Comparison of ENCODE assay signal across 8 cellular contexts in the genomic region with DNA sequence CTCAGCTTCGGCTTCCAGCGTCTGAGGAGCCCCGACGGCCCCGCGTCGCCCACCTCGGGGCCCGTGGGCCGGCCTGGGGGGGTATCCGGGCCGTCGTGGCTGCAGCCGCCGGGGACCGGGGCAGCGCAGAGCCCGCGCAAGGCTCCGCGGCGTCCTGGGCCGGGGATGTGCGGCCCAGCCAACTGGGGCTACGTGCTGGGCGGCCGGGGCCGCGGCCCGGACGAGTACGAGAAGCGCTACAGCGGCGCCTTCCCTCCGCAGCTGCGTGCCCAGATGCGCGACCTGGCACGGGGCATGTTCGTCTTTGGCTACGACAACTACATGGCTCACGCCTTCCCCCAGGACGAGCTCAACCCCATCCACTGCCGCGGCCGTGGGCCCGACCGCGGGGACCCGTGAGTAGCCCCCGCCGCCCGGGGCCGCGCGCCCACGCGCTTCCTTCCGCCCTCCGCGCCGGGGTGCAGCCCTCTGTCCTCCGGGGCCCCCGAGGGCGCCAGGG. TPM values are rescaled to one million over a fixed set of nuclear protein-coding genes. Genes with fewer than 3 reads are reported as not detected.
A peak's percentile ranks its signal among the peaks of the same experiment; 100 is the strongest.
DNase-seq lines count a peak whose midpoint lies in the region; ATAC-seq and TF ChIP-seq lines count a peak whose summit lies in the region.

No MANE protein-coding gene starts in this region.

- ATAC-seq in GM19025 (IDR thresholded peaks at IDR 0.05; ENCODE audit: low read depth, unreplicated experiment) (peak; percentile 11), HG03159 (IDR thresholded peaks at IDR 0.05; ENCODE audit: unreplicated experiment) (peak; percentile 16)

- peaks cover 51% of the 10 kb centered on the region for H3K79me2 ChIP-seq in ACC112 (ENCODE audit: control insufficient read depth, insufficient read depth, low read length, unreplicated experiment)

- H3K4me1 ChIP-seq in ACC112 (ENCODE audit: control insufficient read depth, insufficient read depth, low read length, unreplicated experiment), result peaks cover 22% of the 10 kb centered on the region

- peak overlapping the region; percentile 99 for H3K4me3 Mint-ChIP-seq in T-helper 2 cell treated with Interferon-gamma antibody and Interleukin-4, amounts not matched to agents 5 μg/mL and 100 μg/mL, for 36 hours
- peak overlapping the region; percentile 97 to 99 (median 98) for H3K4me3 Mint-ChIP-seq in brain

- H3K4me3 ChIP-seq in ACC112 (ENCODE audit: low read depth, low read length), result peak overlapping the region; percentile 80

- H3K27ac ChIP-seq in ACC112 (ENCODE audit: low read depth, low read length), result peak overlapping the region; percentile 62

- H3K27me3 Mint-ChIP-seq in T-helper 2 cell treated with Interferon-gamma antibody and Interleukin-4, amounts not matched to agents 5 μg/mL and 100 μg/mL, for 36 hours (ENCODE audit: low read depth), result no peaks in the 10 kb centered on the region
- peaks cover 7% of the 10 kb centered on the region for H3K27me3 Mint-ChIP-seq in brain

- H3K27ac Mint-ChIP-seq in T-helper 2 cell treated with Interferon-gamma antibody and Interleukin-4, amounts not matched to agents 5 μg/mL and 100 μg/mL, for 36 hours, result peak overlapping the region; percentile 97
- H3K27ac Mint-ChIP-seq in brain, result peak overlapping the region in 2 of 5 experiments; percentile 81 to 99

- peaks cover 30% of the 10 kb centered on the region for H3K36me3 Mint-ChIP-seq in T-helper 2 cell treated with Interferon-gamma antibody and Interleukin-4, amounts not matched to agents 5 μg/mL and 100 μg/mL, for 36 hours (ENCODE audit: low read depth)
- H3K36me3 Mint-ChIP-seq in brain, result peaks cover 39% of the 10 kb centered on the region

- no peak for TF ChIP-seq CTCF in brain (conservative IDR thresholded peaks at IDR 0.05)

- H3K27me3 ChIP-seq in ACC112 (ENCODE audit: insufficient read depth, low read length), result no peaks in the 10 kb centered on the region

- peak; percentile 68 for DNase-seq in T-helper 2 cell treated with Interferon-gamma antibody and Interleukin-4, amounts not matched to agents 5 μg/mL and 100 μg/mL, for 36 hours (ENCODE audit: low spot score)
- peak; percentile 55 for DNase-seq in iPS-NIHi11 (ENCODE audit: low spot score)
- peak; percentile 18 to 41 for DNase-seq in stimulated activated CD4-positive, alpha-beta T cell treated with anti-CD3 and anti-CD28 coated beads, Interleukin-15, amount 100 ng/mL, for 1 hour (ENCODE audit: low read depth in 1 of 2, low spot score in 1 of 2)
- DNase-seq in MV-4-11 (lab: John Stamatoyannopoulos, UW), result no peak

- peaks cover 43% of the 10 kb centered on the region for H3K4me1 Mint-ChIP-seq in T-helper 2 cell treated with Interferon-gamma antibody and Interleukin-4, amounts not matched to agents 5 μg/mL and 100 μg/mL, for 36 hours (ENCODE audit: low read depth)
- peaks cover 56% of the 10 kb centered on the region for H3K4me1 Mint-ChIP-seq in brain

- no peaks in the 10 kb centered on the region for H3K9me3 Mint-ChIP-seq in T-helper 2 cell treated with Interferon-gamma antibody and Interleukin-4, amounts not matched to agents 5 μg/mL and 100 μg/mL, for 36 hours
- peaks cover 0 to 10% (median 4%) of the 10 kb centered on the region in 5 experiments for H3K9me3 Mint-ChIP-seq in brain

- H3K36me3 ChIP-seq in ACC112 (ENCODE audit: insufficient read depth, low read length), result no peaks in the 10 kb centered on the region

- peak overlapping the region; percentile 83 for H2AFZ ChIP-seq in ACC112 (ENCODE audit: low read length, unreplicated experiment)

RNA-seq across cellular contexts. Expression of a gene that starts 0.5 kb away (rescaled TPM):
- polyA plus RNA-seq in brain (ENCODE audit: insufficient read depth, low read depth, low replicate concordance), result 1.4 TPM
